10 cellular contexts compared by ENCODE assay signal in genomic region chr7:72170489-72170888, GRCh38.
"Had no signal": no experiment of that assay in that cellular context is flagged by ENCODE, and none has a peak within 500 bp of the region (broad histone marks: within the 10 kb centered on the region; RNA-seq: fewer than 3 reads in every experiment).

No MANE protein-coding gene starts in this region.

- H3K4me1 ChIP-seq: HAP-1 had no signal

- H3K4me2 ChIP-seq: KMS-11 had no signal

- H3K9ac ChIP-seq: GM23248, KMS-11 had no signal

- ATAC-seq: HCT116 had no signal

- H3K4me3 Mint-ChIP-seq: HFFc6 had no signal

- DNase-seq: GM23248, GOT3, H7, HFFc6, IMR-90, KBM-7 had no signal

- H3K36me3 ChIP-seq: HAP-1 had no signal

- H3K4me3 ChIP-seq: GM23248, HAP-1 had no signal

- FAIRE-seq: HTR-8/SVneo had no signal

- H2AFZ ChIP-seq: GM23248 had no signal

- H3K27ac ChIP-seq: GM23248, KMS-11 had no signal
